23 cellular contexts compared by ENCODE assay signal in genomic region chr5:65753189-65753588, GRCh38.
"Had no signal": no experiment of that assay in that cellular context is flagged by ENCODE, and none has a peak within 500 bp of the region (broad histone marks: within the 10 kb centered on the region; RNA-seq: fewer than 3 reads in every experiment).

No MANE protein-coding gene starts in this region.

- H3K4me1 Mint-ChIP-seq: naive B cell; nephron; neural progenitor cell; stimulated activated memory B cell treated with anti-CD40 and anti-IgM and Interleukin-4, amounts not matched to agents 10 μg/mL and 1 μg/mL and 100 μg/mL, for 72 hours had no signal

- H3K36me3 Mint-ChIP-seq: naive B cell had no signal

- H3K27me3 ChIP-seq: esophagus muscularis mucosa, left lung, neural progenitor cell, sigmoid colon, testis, tibial artery had no signal

- H3K9me3 Mint-ChIP-seq: nephron, type B pancreatic cell had no signal

- H3K36me3 ChIP-seq: esophagus muscularis mucosa, left lung, neural progenitor cell, prostate gland, sigmoid colon, tibial artery had no signal

- H3K27ac Mint-ChIP-seq: mesothelial cell of epicardium; nephron; neural progenitor cell; stimulated activated memory B cell treated with anti-CD40 and anti-IgM and Interleukin-4, amounts not matched to agents 10 μg/mL and 1 μg/mL and 100 μg/mL, for 72 hours; type B pancreatic cell had no signal

- H3K27ac ChIP-seq: coronary artery, esophagus muscularis mucosa, left lung, neural progenitor cell, prostate gland, sigmoid colon, testis, tibial artery had no signal

- H3K4me3 ChIP-seq: coronary artery, esophagus muscularis mucosa, left lung, mucosa of descending colon, neural progenitor cell, prostate gland, sigmoid colon, testis, tibial artery had no signal

- DNase-seq: dermis blood vessel endothelial cell; effector memory CD4-positive, alpha-beta T cell; kidney; left lung; mesenchymal stem cell; mucosa of descending colon; naive B cell; right cardiac atrium; sigmoid colon; stimulated activated CD4-positive, alpha-beta T cell treated with anti-CD3 and anti-CD28 coated beads, Interleukin-2, amount 100 ng/mL, for 24 hours; stimulated activated CD4-positive, alpha-beta T cell treated with anti-CD3 and anti-CD28 coated beads, Interleukin-4, amount 100 ng/mL, for 24 hours; stimulated activated naive CD8-positive, alpha-beta T cell treated with anti-CD3 and anti-CD28 coated beads, Interleukin-15, Interleukin-2, amounts not matched to agents 100 U/mL and 50 U/mL, for 24 hours; substantia nigra; testis; tibial artery had no signal

- H3K4me1 ChIP-seq: left lung, neural progenitor cell, prostate gland, sigmoid colon, testis, tibial artery had no signal

- H3K4me3 Mint-ChIP-seq: mesothelial cell of epicardium; naive B cell; nephron; neural progenitor cell; stimulated activated memory B cell treated with anti-CD40 and anti-IgM and Interleukin-4, amounts not matched to agents 10 μg/mL and 1 μg/mL and 100 μg/mL, for 72 hours; type B pancreatic cell had no signal

- H3K9me3 ChIP-seq: esophagus muscularis mucosa, left lung, mucosa of descending colon, prostate gland, sigmoid colon, testis, tibial artery had no signal

- ATAC-seq: left lung; mucosa of descending colon; right cardiac atrium; stimulated activated memory B cell treated with anti-CD40 and anti-IgM and Interleukin-4, amounts not matched to agents 10 μg/mL and 1 μg/mL and 100 μg/mL, for 72 hours; stimulated activated naive CD8-positive, alpha-beta T cell treated with anti-CD3 and anti-CD28 coated beads, Interleukin-15, Interleukin-2, amounts not matched to agents 100 U/mL and 50 U/mL, for 24 hours had no signal

- H3K27me3 Mint-ChIP-seq: naive B cell; stimulated activated memory B cell treated with anti-CD40 and anti-IgM and Interleukin-4, amounts not matched to agents 10 μg/mL and 1 μg/mL and 100 μg/mL, for 72 hours; type B pancreatic cell had no signal
